Comparison of ENCODE assay signal across 1 cellular context in the genomic region with DNA sequence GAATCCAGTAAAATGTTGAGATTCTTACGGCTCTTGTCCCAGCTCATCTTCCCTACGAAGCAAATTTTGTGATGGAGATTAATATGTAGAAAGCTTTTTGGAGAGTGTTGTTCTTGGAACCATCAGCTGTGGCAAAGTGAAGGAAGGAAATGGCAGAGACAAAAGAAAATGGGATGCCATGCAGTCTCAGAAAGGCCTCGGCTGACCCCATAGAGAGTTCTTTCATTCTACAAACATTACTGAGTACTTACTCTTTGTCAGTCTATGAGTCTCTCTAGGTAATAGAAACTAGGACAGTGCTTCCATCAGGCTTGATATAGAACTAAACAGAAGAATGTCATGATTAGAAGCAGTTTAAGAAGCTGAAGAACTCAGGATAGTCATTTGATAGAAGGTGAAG.
TF ChIP-seq lines count a peak whose summit lies in the region.

No MANE protein-coding gene starts in this region.

TF ChIP-seq in SK-N-SH treated with all-trans-retinoic acid at 6 μM for 48 hours, 23 proteins besides CTCF, POLR2A, EP300 and RAD21 (continued from another document):
- TF ChIP-seq, protein P1, sequence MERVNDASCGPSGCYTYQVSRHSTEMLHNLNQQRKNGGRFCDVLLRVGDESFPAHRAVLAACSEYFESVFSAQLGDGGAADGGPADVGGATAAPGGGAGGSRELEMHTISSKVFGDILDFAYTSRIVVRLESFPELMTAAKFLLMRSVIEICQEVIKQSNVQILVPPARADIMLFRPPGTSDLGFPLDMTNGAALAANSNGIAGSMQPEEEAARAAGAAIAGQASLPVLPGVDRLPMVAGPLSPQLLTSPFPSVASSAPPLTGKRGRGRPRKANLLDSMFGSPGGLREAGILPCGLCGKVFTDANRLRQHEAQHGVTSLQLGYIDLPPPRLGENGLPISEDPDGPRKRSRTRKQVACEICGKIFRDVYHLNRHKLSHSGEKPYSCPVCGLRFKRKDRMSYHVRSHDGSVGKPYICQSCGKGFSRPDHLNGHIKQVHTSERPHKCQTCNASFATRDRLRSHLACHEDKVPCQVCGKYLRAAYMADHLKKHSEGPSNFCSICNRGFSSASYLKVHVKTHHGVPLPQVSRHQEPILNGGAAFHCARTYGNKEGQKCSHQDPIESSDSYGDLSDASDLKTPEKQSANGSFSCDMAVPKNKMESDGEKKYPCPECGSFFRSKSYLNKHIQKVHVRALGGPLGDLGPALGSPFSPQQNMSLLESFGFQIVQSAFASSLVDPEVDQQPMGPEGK (CRISPR knock-in tag; IDR thresholded peaks at IDR 0.05; ENCODE audit: borderline replicate concordance): no peak
- no peak for TF ChIP-seq RARB (CRISPR knock-in tag; IDR thresholded peaks at IDR 0.05)
- no peak for TF ChIP-seq SNAI2 (CRISPR knock-in tag; IDR thresholded peaks at IDR 0.05)
- TF ChIP-seq PPARA (CRISPR knock-in tag; IDR thresholded peaks at IDR 0.05; ENCODE audit: borderline replicate concordance): no peak
- no peak for TF ChIP-seq OSR1 (CRISPR knock-in tag; IDR thresholded peaks at IDR 0.05)
- TF ChIP-seq GLIS3 (CRISPR knock-in tag; IDR thresholded peaks at IDR 0.05): no peak
